ENCODE assay signal across 17 cellular contexts in the genomic region with DNA sequence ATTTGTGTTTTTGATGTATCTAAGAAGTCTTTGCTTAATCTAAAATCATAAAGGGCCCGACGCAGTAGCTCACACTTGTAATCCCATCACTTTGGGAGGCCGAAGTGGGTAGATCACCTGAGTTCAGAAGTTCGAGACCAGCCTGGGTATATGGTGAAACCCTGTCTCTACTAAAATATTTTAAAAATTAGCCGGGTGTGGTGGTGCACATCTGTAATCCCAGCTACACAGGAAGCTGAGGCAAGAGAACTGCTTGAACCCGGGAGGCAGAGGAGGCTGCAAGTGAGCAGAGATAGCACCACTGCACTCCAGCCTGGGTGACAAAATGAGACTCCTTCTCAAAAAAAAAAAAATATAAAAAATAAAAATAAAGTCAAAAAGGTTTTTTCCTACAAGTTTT.
"Had no signal": no experiment of that assay in that cellular context is flagged by ENCODE, and none has a peak within 500 bp of the region (broad histone marks: within the 10 kb centered on the region; RNA-seq: fewer than 3 reads in every experiment).

No MANE protein-coding gene starts in this region.

- ATAC-seq: esophagus mucosa, left lobe of liver had no signal

- DNase-seq: activated CD4-positive, CD25-positive, alpha-beta regulatory T cell treated with anti-CD3 and anti-CD28 coated beads, Interleukin-2, amount 50 U/mL, for 72 hours; hippocampal formation; mammary epithelial cell; naive B cell; stimulated activated CD4-positive, alpha-beta T cell treated with anti-CD3 and anti-CD28 coated beads, Interleukin-2, amount 100 ng/mL, for 48 hours; stimulated activated naive CD4-positive, alpha-beta T cell treated with Interleukin-2 at 50 U/mL for 16 hours; substantia nigra; SW 1271; T-helper 9 cell; uterus had no signal

- H3K4me3 Mint-ChIP-seq: brain; central memory CD8-positive, alpha-beta T cell; naive B cell had no signal

- H3K36me3 ChIP-seq: uterus had no signal

- H3K27me3 Mint-ChIP-seq: brain; central memory CD8-positive, alpha-beta T cell; naive B cell had no signal

- H3K9me3 ChIP-seq: tibial nerve, uterus had no signal

- H3K9me3 Mint-ChIP-seq: central memory CD8-positive, alpha-beta T cell; naive B cell had no signal

- H3K27ac ChIP-seq: coronary artery, parathyroid adenoma, tibial nerve, uterus had no signal

- H3K27ac Mint-ChIP-seq: brain had no signal

- H3K4me3 ChIP-seq: coronary artery, tibial nerve, uterus had no signal

- H3K27me3 ChIP-seq: tibial nerve, uterus had no signal
